In the genomic region with DNA sequence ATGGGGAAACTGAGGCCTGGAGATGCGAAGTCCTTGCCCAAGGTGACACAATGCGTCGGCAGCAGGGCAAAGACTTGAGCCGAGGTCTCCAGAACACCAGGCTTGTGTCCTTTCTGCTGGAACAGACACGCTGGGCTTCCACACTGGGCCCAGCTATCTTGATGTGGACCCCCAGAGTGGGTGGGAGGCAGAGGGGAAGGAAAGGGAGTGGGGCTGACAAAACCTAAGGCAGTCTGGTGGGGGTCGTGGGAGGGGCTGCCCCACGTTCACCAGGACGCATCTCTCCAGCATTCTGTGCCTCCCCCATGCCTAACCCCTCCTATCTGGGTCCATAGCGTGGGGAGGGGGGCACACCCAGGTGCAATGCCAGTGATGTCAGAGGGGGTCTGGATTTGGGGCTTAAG, we compare ENCODE assay signal across 28 cellular contexts. TPM values are rescaled to one million over a fixed set of nuclear protein-coding genes. Genes with fewer than 3 reads are reported as not detected.
DNase-seq lines count a peak whose midpoint lies in the region; ATAC-seq, FAIRE-seq and TF ChIP-seq lines count a peak whose summit lies in the region.
"Had no signal": no experiment of that assay in that cellular context is flagged by ENCODE, and none has a peak within 500 bp of the region (broad histone marks: within the 10 kb centered on the region; RNA-seq: fewer than 3 reads in every experiment).

No MANE protein-coding gene starts in this region.

- H3K79me2 ChIP-seq in SK-N-SH (ENCODE audit: insufficient read depth) (no peaks in the 10 kb centered on the region), K562 (ENCODE audit: control insufficient read depth, insufficient read depth, low read length) (no peaks in the 10 kb centered on the region), osteoblast (ENCODE audit: insufficient read depth, low read length) (no peaks in the 10 kb centered on the region)

- H3F3A ChIP-seq in SK-N-SH (replicated peaks; ENCODE audit: insufficient read depth): no peaks in the 10 kb centered on the region

- TF ChIP-seq RAD21 in SK-N-SH (IDR thresholded peaks at IDR 0.05; ENCODE audit: low read length) (no peak), K562 (CRISPR knock-in tag; conservative IDR thresholded peaks at IDR 0.05 in 1 of 2, IDR thresholded peaks at IDR 0.05 in 1 of 2) (no peak)

- no peaks in the 10 kb centered on the region for H3K9me3 ChIP-seq in SK-N-SH
- no peaks in the 10 kb centered on the region for H3K9me3 ChIP-seq in K562 (replicated peaks; ENCODE audit: control insufficient read depth, insufficient read depth, low read depth, low read length)
- no peaks in the 10 kb centered on the region for H3K9me3 ChIP-seq in osteoblast (ENCODE audit: low read depth, low read length)
- H3K9me3 ChIP-seq: ascending aorta, thyroid gland had no signal

- no peak for ATAC-seq in SK-N-SH treated with all-trans-retinoic acid at 6 μM for 48 hours
- no peak for ATAC-seq in K562
- ATAC-seq: activated naive CD4-positive, alpha-beta T cell treated with anti-CD3 and anti-CD28 coated beads, Interleukin-2, amount 50 U/mL, for 72 hours had no signal

- POLR2A ChIA-PET in SK-N-SH (lab: Yijun Ruan, JAX): no interaction called here
- POLR2A ChIA-PET in K562 (lab: Yijun Ruan, JAX): interaction anchor here (0.6 kb wide), 1 partner anchor 31 kb away, joined by 3 read pairs; no protein-coding TSS in a partner anchor
- POLR2A ChIA-PET in HEK293T (lab: Yijun Ruan, JAX): no interaction called here

- intact Hi-C loops in K562 (cut with micrococcal nuclease): no loop called here

- H3K4me1 ChIP-seq in SK-N-SH (ENCODE audit: control insufficient read depth in 1 of 2, insufficient read depth in 2 of 2, low read depth in 1 of 2, low read length in 1 of 2) (peaks cover 4 to 12% of the 10 kb centered on the region in 2 experiments; a peak in 1 of 4 replicates), K562 (replicated peaks in 1 of 2; ENCODE audit: control insufficient read depth in 2 of 2, insufficient read depth in 2 of 2, low read length in 2 of 2) (peaks cover 24 to 57% of the 10 kb centered on the region in 2 experiments; a peak in 4 of 5 replicates), osteoblast (ENCODE audit: insufficient read depth, low read length) (peaks cover 24% of the 10 kb centered on the region)

- FAIRE-seq in K562 (lab: Jason Lieb, UNC): no peak
- FAIRE-seq: endometrium had no signal

- 92% methylated on average over 9 of the region's 9 CpGs for WGBS in SK-N-SH (ENCODE audit: low lambda C conversion rate)
- WGBS in K562 (ENCODE audit: insufficient coverage, low coverage, missing lambda C conversion rate): 69% methylated on average over 9 of the region's 9 CpGs

- H4K20me1 ChIP-seq in SK-N-SH (ENCODE audit: insufficient read depth) (no peaks in the 10 kb centered on the region), K562 (replicated peaks; ENCODE audit: control insufficient read depth, insufficient read depth, low read length) (no peaks in the 10 kb centered on the region), osteoblast (ENCODE audit: insufficient read depth, low read length) (peaks cover 7% of the 10 kb centered on the region)

- H3K4me2 ChIP-seq in SK-N-SH (no peak overlapping the region), K562 (ENCODE audit: insufficient read depth, low read length) (no peak overlapping the region), osteoblast (ENCODE audit: insufficient read depth, low read length) (no peak overlapping the region)

- H3K9ac ChIP-seq in SK-N-SH (no peak overlapping the region), K562 (ENCODE audit: insufficient read depth in 1 of 2, low read depth in 2 of 2, low read length in 2 of 2) (no peak overlapping the region)

- in situ Hi-C loops in K562 (cut with MboI): no loop called here

- TF ChIP-seq CTCF in SK-N-SH (IDR thresholded peaks at IDR 0.05) (no peak), K562 (IDR thresholded peaks at IDR 0.05 in 2 of 3, conservative IDR thresholded peaks at IDR 0.05 in 1 of 3; ENCODE audit: insufficient read depth in 2 of 3, low read depth in 1 of 3, low read length in 3 of 3) (no peak), osteoblast (IDR thresholded peaks at IDR 0.05; ENCODE audit: extremely low read depth, low read depth, low read length) (no peak)

- H3K27me3 ChIP-seq in SK-N-SH (ENCODE audit: insufficient read depth): no peaks in the 10 kb centered on the region
- H3K27me3 ChIP-seq in K562 (ENCODE audit: control insufficient read depth in 2 of 2, insufficient read depth in 2 of 2, low read length in 2 of 2): peaks cover 0 to 10% of the 10 kb centered on the region in 2 experiments; a peak in 2 of 5 replicates
- H3K27me3 ChIP-seq in osteoblast (ENCODE audit: insufficient read depth, low read length): no peaks in the 10 kb centered on the region
- H3K27me3 ChIP-seq: ascending aorta, thyroid gland had no signal

- no peak for TF ChIP-seq POLR2A in K562 (conservative IDR thresholded peaks at IDR 0.05)

- H3K27ac ChIP-seq in SK-N-SH (ENCODE audit: low read depth in 2 of 2, low read length in 1 of 2) (no peak overlapping the region), K562 (ENCODE audit: extremely low read depth, low read depth, low read length) (no peak overlapping the region), osteoblast (ENCODE audit: low read depth, low read length) (no peak overlapping the region)
- H3K27ac ChIP-seq: 22Rv1, ascending aorta, RWPE1, thyroid gland had no signal

- DNase-seq in SK-N-SH (peak; percentile 20), AG20443 (ENCODE audit: low spot score) (peak; percentile 1), K562 (ENCODE audit: extremely low read depth in 1 of 4, low spot score in 3 of 4) (peak in 1 of 4 experiments; percentile 7), osteoblast (ENCODE audit: insufficient read length, low spot score, missing footprints) (peak; percentile 49), amygdala (lab: John Stamatoyannopoulos, UW) (no peak), DMS 273 (lab: John Stamatoyannopoulos, UW; ENCODE audit: unreplicated experiment) (no peak), HEK293T (ENCODE audit: extremely low spot score) (no peak)
- DNase-seq: activated CD4-positive, alpha-beta T cell treated with anti-CD3 and anti-CD28 coated beads, Interleukin-2, amount 50 U/mL, for 4 hours; caudate nucleus; CD4-positive, CD25-positive, alpha-beta regulatory T cell; dermis blood vessel endothelial cell; EL; IMR-90; kidney glomerular epithelial cell; naive B cell; NCI-H1105; NCI-H2029; NCI-H345; NCI-H748 treated with DMSO at 0.1 percent for 48 hours; retina; stimulated activated CD4-positive, alpha-beta T cell treated with anti-CD3 and anti-CD28 coated beads, Interleukin-12 subunit alpha, Interleukin-12 subunit beta, amount 100 ng/mL, for 4 hours had no signal

- TF ChIP-seq EP300 in SK-N-SH (IDR thresholded peaks at IDR 0.05; ENCODE audit: borderline replicate concordance in 1 of 2, low read depth in 1 of 2, low read length in 1 of 2): no peak
- no peak for TF ChIP-seq EP300 in K562 (IDR thresholded peaks at IDR 0.05; ENCODE audit: low read length)

- peaks cover 3% of the 10 kb centered on the region for H3K9me1 ChIP-seq in K562 (ENCODE audit: control insufficient read depth, insufficient read depth, low read length)

- H3K36me3 ChIP-seq in SK-N-SH (replicated peaks in 1 of 2; ENCODE audit: control insufficient read depth in 1 of 2, insufficient read depth in 2 of 2, low read length in 1 of 2) (peaks cover 4% of the 10 kb centered on the region in 2 experiments), K562 (ENCODE audit: control insufficient read depth, insufficient read depth, low read length) (no peaks in the 10 kb centered on the region), osteoblast (ENCODE audit: insufficient read depth, low read length) (peaks cover 26% of the 10 kb centered on the region)

- H3K4me3 ChIP-seq in SK-N-SH (ENCODE audit: low read depth in 2 of 2, low read length in 1 of 2): no peak overlapping the region
- no peak overlapping the region for H3K4me3 ChIP-seq in K562
- no peak overlapping the region for H3K4me3 ChIP-seq in osteoblast (ENCODE audit: insufficient read depth, low read length)
- H3K4me3 ChIP-seq: ascending aorta, thyroid gland had no signal

- CTCF ChIA-PET in SK-N-SH (lab: Yijun Ruan, JAX) (interaction anchor here (1.1 kb wide), 1 partner anchor 40 kb away, joined by 3 read pairs; no protein-coding TSS in a partner anchor), K562 (lab: Yijun Ruan, JAX; ENCODE audit: low intra/inter-chr PET ratio) (no interaction called here), HEK293T (lab: Yijun Ruan, JAX) (no interaction called here)

- H2AFZ ChIP-seq in SK-N-SH (ENCODE audit: low read depth): no peak overlapping the region
- H2AFZ ChIP-seq in K562 (ENCODE audit: low read depth, low read length): no peak overlapping the region
- H2AFZ ChIP-seq in osteoblast (ENCODE audit: low read length): no peak overlapping the region

- BruUV-seq in K562 (replicated peaks; lab: Mats Ljungman, UMichigan): no TSS peak

- H3K9me2 ChIP-seq in SK-N-SH: no peaks in the 10 kb centered on the region

TF ChIP-seq in SK-N-SH, 30 proteins besides CTCF, POLR2A, EP300 and RAD21 (continues in another document):
- TF ChIP-seq ELF1 (IDR thresholded peaks at IDR 0.05): no peak

TF ChIP-seq in SK-N-SH treated with all-trans-retinoic acid at 6 μM for 48 hours, 23 proteins besides CTCF, POLR2A, EP300 and RAD21 (continues in another document):
- TF ChIP-seq ZNF8 (CRISPR knock-in tag; IDR thresholded peaks at IDR 0.05): no peak

TF ChIP-seq in HEK293T, 16 proteins besides CTCF, POLR2A, EP300 and RAD21 (continues in another document):
- TF ChIP-seq LEF1 (IDR thresholded peaks at IDR 0.05; ENCODE audit: borderline replicate concordance): no peak
- TF ChIP-seq FOXA1 (IDR thresholded peaks at IDR 0.05): no peak

RNA-seq across cellular contexts. Expression of a gene that starts 38.1 kb away (rescaled TPM):
- polyA plus RNA-seq in SK-N-SH (2012; rRNA removed) (73.8 and 85.9 TPM in 2 replicates), K562 (2011; rRNA removed) (148 and 175 TPM in 2 replicates), K562 (2014; fragmentation: Illumina TruSeq; extraction: Trizol) (250 and 287 TPM in 2 replicates), K562 (2014; fragmentation: Nextera tagmentation; extraction: Ambion mirVana) (10 to 100 TPM; 40.9 to 51.1 TPM), K562 (2014; rRNA removed) (154 and 168 TPM in 2 replicates)
- 64.9 and 80.6 TPM in 2 replicates for polyA plus RNA-seq in SK-N-SH (2012; cell fraction: cytosol; rRNA removed)
- polyA plus RNA-seq in SK-N-SH (2012; cell fraction: nucleus; rRNA removed): 163 and 169 TPM in 2 replicates
- 96.3 and 215 TPM in 2 replicates for total RNA-seq in K562 (2011; cell fraction: chromatin; rRNA removed; ENCODE audit: low replicate concordance)
- 144 and 155 TPM in 2 replicates for total RNA-seq in K562 (2011; cell fraction: nucleolus; rRNA removed)
- total RNA-seq in K562 (2011; cell fraction: nucleoplasm; rRNA removed): 118 and 119 TPM in 2 replicates
- total RNA-seq in K562 (2014; rRNA removed) (53.4 and 69.8 TPM in 2 replicates), K562 (2014; rRNA removed; fragmentation: Illumina TruSeq; extraction: Trizol) (97.7 and 108 TPM in 2 replicates), K562 (2015; rRNA removed; fragmentation: Illumina TruSeq; extraction: Trizol) (117 and 119 TPM in 2 replicates), K562 (2021) (235 and 239 TPM in 2 replicates), osteoblast (37.7 and 39.1 TPM in 2 replicates)
- polyA plus RNA-seq in K562 (2011; cell fraction: cytosol; rRNA removed): 202 and 255 TPM in 2 replicates
- polyA plus RNA-seq in K562 (2011; cell fraction: nucleus; rRNA removed): 198 and 337 TPM in 2 replicates
- polyA plus RNA-seq in K562 (2012): 180 and 222 TPM in 2 replicates
- polyA minus RNA-seq in K562 (2011; rRNA and poly(A)+ RNA removed): 91.8 and 131 TPM in 2 replicates
- polyA minus RNA-seq in K562 (2011; cell fraction: cytosol; rRNA and poly(A)+ RNA removed): 98.9 and 104 TPM in 2 replicates
- polyA minus RNA-seq in K562 (2011; cell fraction: nucleus; rRNA and poly(A)+ RNA removed): 116 and 136 TPM in 2 replicates

Comparison
In these comparisons a context has a peak if more than half of its experiments do, and no peak if none do; other contexts are left out.
1. DNase-seq: peak in SK-N-SH (single experiment), AG20443 (single experiment) and osteoblast (single experiment); none in amygdala (0 of 56), DMS 273 (single experiment) and HEK293T (single experiment).